15 cellular contexts compared by ENCODE assay signal in the genomic region with DNA sequence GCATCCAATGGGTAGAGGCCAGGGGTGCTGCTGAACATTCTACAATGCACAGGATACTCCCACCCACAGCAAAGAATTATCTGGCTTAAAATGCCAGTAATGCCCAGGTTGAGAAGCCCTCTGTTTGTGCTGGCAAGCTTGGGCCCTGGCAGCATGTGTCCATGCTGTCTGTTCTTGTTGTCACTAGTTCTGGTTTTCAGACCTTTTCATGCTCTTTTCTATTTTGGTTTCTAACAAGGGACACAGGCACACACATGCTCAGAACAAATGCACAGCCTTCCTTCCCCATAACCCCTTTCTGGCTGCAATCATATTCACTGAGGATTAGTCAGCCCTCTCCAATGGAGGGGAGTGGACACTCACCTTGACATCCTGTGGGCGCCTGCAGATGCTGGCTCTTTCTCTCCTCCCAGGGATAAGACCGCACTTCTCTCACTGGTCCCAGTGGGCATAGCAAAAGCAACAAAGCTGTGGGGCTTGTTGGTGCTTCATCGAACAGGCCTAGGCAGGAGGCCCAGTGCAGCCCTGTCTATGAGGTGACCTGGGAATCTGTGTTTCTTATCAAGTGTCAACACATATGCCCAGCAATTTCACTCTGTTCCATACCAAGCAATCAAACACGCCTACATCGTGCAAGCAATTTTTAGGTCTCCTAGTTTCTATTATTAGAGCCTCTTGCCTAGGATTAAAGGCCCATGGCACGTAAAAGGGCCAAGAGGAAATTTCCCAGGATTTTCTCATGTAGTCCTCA.
DNase-seq lines count a peak whose midpoint lies in the region; ATAC-seq and TF ChIP-seq lines count a peak whose summit lies in the region.
"Had no signal": no experiment of that assay in that cellular context is flagged by ENCODE, and none has a peak within 500 bp of the region (broad histone marks: within the 10 kb centered on the region; RNA-seq: fewer than 3 reads in every experiment).

No MANE protein-coding gene starts in this region.

- TF ChIP-seq CTCF in colonic mucosa (IDR thresholded peaks at IDR 0.05), result no peak

- H3K9ac ChIP-seq in colonic mucosa (ENCODE audit: low read depth in 2 of 2, low read length in 2 of 2), result no peak overlapping the region

- intact Hi-C loops in Right ventricle myocardium superior (cut with DNase I) (no loop called here), colonic mucosa (cut with DNase I) (no loop called here)

- DNase-seq in NCI-H1694 treated with DMSO at 0.1 percent for 48 hours (lab: John Stamatoyannopoulos, UW), result peak; percentile 15
- peak; percentile 59 for DNase-seq in cerebellar cortex (ENCODE audit: low spot score)
- peak; percentile 52 for DNase-seq in Right ventricle myocardium superior
- DNase-seq in NCI-H1930 (lab: John Stamatoyannopoulos, UW), result no peak
- DNase-seq in colonic mucosa, result no peak
- no peak for DNase-seq in MG63
- DNase-seq: Caco-2; CD4-positive, CD25-positive, alpha-beta regulatory T cell; DMS79; H7; Kasumi-1; NCI-H2029; NCI-H774 had no signal

- ATAC-seq in Right ventricle myocardium superior (ENCODE audit: poor library complexity), result peak; percentile 95

- H3K4me3 ChIP-seq in colonic mucosa (no peak overlapping the region), MG63 (no peak overlapping the region)

- H3K36me3 ChIP-seq in colonic mucosa, result no peaks in the 10 kb centered on the region
- no peaks in the 10 kb centered on the region for H3K36me3 ChIP-seq in MG63

- no peaks in the 10 kb centered on the region for H3K4me1 ChIP-seq in colonic mucosa
- H3K4me1 ChIP-seq: Caco-2 had no signal

- H3K27ac ChIP-seq in temporal lobe (ENCODE audit: low read depth, low read length) (peak overlapping the region; percentile 39), colonic mucosa (no peak overlapping the region)
- H3K27ac ChIP-seq: RWPE1 had no signal

- H3K9me3 ChIP-seq in colonic mucosa (no peaks in the 10 kb centered on the region), MG63 (no peaks in the 10 kb centered on the region)
- H3K9me3 ChIP-seq: Caco-2 had no signal

- H3K27me3 ChIP-seq in colonic mucosa (no peaks in the 10 kb centered on the region), MG63 (no peaks in the 10 kb centered on the region)

Comparison
In these comparisons a context has a peak if more than half of its experiments do, and no peak if none do; other contexts are left out.
1. DNase-seq: peak in NCI-H1694 treated with DMSO at 0.1 percent for 48 hours (single experiment), cerebellar cortex (single experiment) and Right ventricle myocardium superior (single experiment); none in NCI-H1930 (0 of 2), colonic mucosa (single experiment) and MG63 (single experiment).